9 cellular contexts compared by ENCODE assay signal in genomic region chr6:40894962-40895799, GRCh38.
A peak's percentile ranks its signal among the peaks of the same experiment; 100 is the strongest.
DNase-seq lines count a peak whose midpoint lies in the region; ATAC-seq, FAIRE-seq and TF ChIP-seq lines count a peak whose summit lies in the region.
"Had no signal": no experiment of that assay in that cellular context is flagged by ENCODE, and none has a peak within 500 bp of the region (broad histone marks: within the 10 kb centered on the region; RNA-seq: fewer than 3 reads in every experiment).

No MANE protein-coding gene starts in this region.

- DNase-seq in H54 (ENCODE audit: insufficient read length, low spot score) (peak; percentile 74), SW480 (ENCODE audit: low spot score) (peak; percentile 70), heart left ventricle (peak; percentile 47 to 73 (median 65)), sciatic nerve (ENCODE audit: low spot score) (peak; percentile 66), immature natural killer cell (no peak)
- DNase-seq in NK-92 treated with Interleukin-12 subunit alpha and Interleukin-12 subunit beta, amount 100 ng/mL, for 24 hours (lab: John Stamatoyannopoulos, UW), result no peak
- no peak for DNase-seq in stimulated activated naive CD4-positive, alpha-beta T cell treated with Interleukin-2 at 50 U/mL for 16 hours (lab: John Stamatoyannopoulos, UW)

- H3K27ac ChIP-seq in heart left ventricle, result peak overlapping the region in 7 of 12 donors; percentile 32 to 75 (median 55)

- TF ChIP-seq CTCF in heart left ventricle (IDR thresholded peaks at IDR 0.05), result peak; percentile 22 to 71 (median 56)

- no peaks in the 10 kb centered on the region for H3K27me3 ChIP-seq in heart left ventricle

- H3K4me1 ChIP-seq in heart left ventricle, result peaks cover 0 to 39% (median 16%) of the 10 kb centered on the region in 12 donors

- TF ChIP-seq POLR2A in H54 (IDR thresholded peaks at IDR 0.05; ENCODE audit: low read depth, low read length) (no peak), heart left ventricle (IDR thresholded peaks at IDR 0.05) (no peak)

- no peaks in the 10 kb centered on the region for H3K36me3 Mint-ChIP-seq in immature natural killer cell

- H3K4me1 Mint-ChIP-seq in immature natural killer cell, result no peaks in the 10 kb centered on the region

- 28 to 43% (median 37%) methylated on average over 14 of the region's 14 CpGs for WGBS in heart left ventricle, 4 donors

- intact Hi-C loops in heart left ventricle (cut with DNase I) (loop anchor here (2.0 to 10.0 kb wide), 10 partner anchors 18 to 172 kb away; no protein-coding TSS in a partner anchor), sciatic nerve (cut with DNase I) (no loop called here)

- no peak overlapping the region for H3K4me3 Mint-ChIP-seq in immature natural killer cell

- no peak overlapping the region for H3K27ac Mint-ChIP-seq in immature natural killer cell

- H3K36me3 ChIP-seq in heart left ventricle, result no peaks in the 10 kb centered on the region

- H3K4me3 ChIP-seq in heart left ventricle, result no peak overlapping the region

- H3K9me3 Mint-ChIP-seq in immature natural killer cell, result no peaks in the 10 kb centered on the region

- peak; percentile 36 for FAIRE-seq in H54 (lab: Jason Lieb, UNC)
- FAIRE-seq: frontal cortex had no signal

- H3K9me3 ChIP-seq in heart left ventricle, result no peaks in the 10 kb centered on the region

- peaks cover 2 to 11% (median 5%) of the 10 kb centered on the region in 3 donors for H3K27me3 Mint-ChIP-seq in immature natural killer cell (ENCODE audit: low read depth in 3 of 3)

- ATAC-seq in heart left ventricle (peak; percentile 45 to 88 (median 82)), sciatic nerve (peak; percentile 80), GM19328 (IDR thresholded peaks at IDR 0.05; ENCODE audit: unreplicated experiment) (no peak)

Comparison
In these comparisons a context has a peak if more than half of its experiments do, and no peak if none do; other contexts are left out.
1. DNase-seq: peak in H54 (single experiment), SW480 (single experiment), heart left ventricle (5 of 5) and sciatic nerve (single experiment); none in NK-92 treated with Interleukin-12 subunit alpha and Interleukin-12 subunit beta, amount 100 ng/mL, for 24 hours (single experiment), stimulated activated naive CD4-positive, alpha-beta T cell treated with Interleukin-2 at 50 U/mL for 16 hours (single experiment) and immature natural killer cell (0 of 3).